ENCODE assay signal across 8 cellular contexts in genomic region chr2:200812122-200813022, GRCh38. TPM values are rescaled to one million over a fixed set of nuclear protein-coding genes. Genes with fewer than 3 reads are reported as not detected.
DNase-seq lines count a peak whose midpoint lies in the region; ATAC-seq and TF ChIP-seq lines count a peak whose summit lies in the region.

No MANE protein-coding gene starts in this region.

- TF ChIP-seq CTCF in heart right ventricle (IDR thresholded peaks at IDR 0.05) = peak; percentile 34 to 84 (median 65)
- peak; percentile 82 for TF ChIP-seq CTCF in progenitor cell of endocrine pancreas (IDR thresholded peaks at IDR 0.05; ENCODE audit: unreplicated experiment)

- H3K9ac ChIP-seq in adipocyte (ENCODE audit: low read length) = peak overlapping the region; percentile 93

- H3K36me3 ChIP-seq in adipocyte (ENCODE audit: control insufficient read depth, insufficient read depth, low read length, severe bottlenecking) = peaks cover 40% of the 10 kb centered on the region
- peaks cover 0 to 44% (median 38%) of the 10 kb centered on the region in 9 donors for H3K36me3 ChIP-seq in heart right ventricle

- peaks cover 22% of the 10 kb centered on the region for H3K4me1 Mint-ChIP-seq in progenitor cell of endocrine pancreas (ENCODE audit: low read depth)

- DNase-seq in DMS114 treated with DMSO at 0.1 percent for 48 hours (lab: John Stamatoyannopoulos, UW; ENCODE audit: unreplicated experiment) (peak; percentile 16), HT-29 (ENCODE audit: low spot score) (peak; percentile 87), SKM-1 (lab: John Stamatoyannopoulos, UW; ENCODE audit: unreplicated experiment) (peak; percentile 33), adipocyte (ENCODE audit: low read depth) (peak; percentile 88), heart right ventricle (peak; percentile 79 to 80), progenitor cell of endocrine pancreas (ENCODE audit: low spot score, unreplicated experiment) (peak; percentile 74), ureter (ENCODE audit: low spot score) (peak; percentile 79)

- ATAC-seq in GM21367 (IDR thresholded peaks at IDR 0.05; ENCODE audit: unreplicated experiment) (peak; percentile 39), heart right ventricle (peak; percentile 45 to 79 (median 64))

- peaks cover 55% of the 10 kb centered on the region for H3K4me1 ChIP-seq in adipocyte (ENCODE audit: control insufficient read depth, insufficient read depth, low read length)
- peaks cover 3 to 47% (median 41%) of the 10 kb centered on the region in 9 donors for H3K4me1 ChIP-seq in heart right ventricle

- peak overlapping the region; percentile 98 for H3K4me3 Mint-ChIP-seq in progenitor cell of endocrine pancreas (ENCODE audit: low read depth)

- H3K9me3 ChIP-seq in adipocyte (ENCODE audit: control insufficient read depth, low read length) (no peaks in the 10 kb centered on the region), heart right ventricle (no peaks in the 10 kb centered on the region)

- H3K27me3 Mint-ChIP-seq in progenitor cell of endocrine pancreas = no peaks in the 10 kb centered on the region

- peaks cover 20% of the 10 kb centered on the region for H3K36me3 Mint-ChIP-seq in progenitor cell of endocrine pancreas (ENCODE audit: insufficient read depth)

- WGBS in heart right ventricle, 2 donors = 1% methylated on average over 53 to 70 of the region's 70 CpGs

- no peaks in the 10 kb centered on the region for H3K27me3 ChIP-seq in adipocyte (replicated peaks; ENCODE audit: control insufficient read depth, insufficient read depth, low read length)
- no peaks in the 10 kb centered on the region for H3K27me3 ChIP-seq in heart right ventricle

- intact Hi-C loops in heart right ventricle (cut with DNase I) = loop anchor here in 7 of 10 donors (1.0 to 5.0 kb wide), 5 partner anchors 45 to 490 kb away; partner anchors contain the start of gene CLK1 (in 4 of the 7)

- peak overlapping the region; percentile 89 to 99 (median 98) for H3K27ac ChIP-seq in heart right ventricle

- H3K27ac Mint-ChIP-seq in progenitor cell of endocrine pancreas = peak overlapping the region; percentile 96

- H3K9me3 Mint-ChIP-seq in progenitor cell of endocrine pancreas (ENCODE audit: low read depth) = no peaks in the 10 kb centered on the region

- H3K4me3 ChIP-seq in adipocyte (ENCODE audit: low read length) = peak overlapping the region; percentile 92
- H3K4me3 ChIP-seq in heart right ventricle = peak overlapping the region; percentile 76 to 96 (median 92)

RNA-seq across cellular contexts. Expression of gene BZW1, which starts 0.7 kb away (rescaled TPM):
- total RNA-seq in HT-29 (2014; rRNA removed; shearing (Covaris generic)) = 121 and 152 TPM in 2 replicates
- total RNA-seq in heart right ventricle = 100 to 1,000 TPM in 2 of 10 donors, 10 to 100 TPM in 8; 62.5 to 133 (median 77.2) TPM
- polyA plus RNA-seq in heart right ventricle = 10 to 100 TPM; 15.4 to 53.2 TPM
- 246 and 248 TPM in 2 replicates for total RNA-seq in progenitor cell of endocrine pancreas
- total RNA-seq in ureter = 242 TPM

RNA-seq across cellular contexts. Expression of gene CLK1, which starts 52.1 kb away (rescaled TPM):
- total RNA-seq in HT-29 (2014; rRNA removed; shearing (Covaris generic)) = 32.2 and 39.1 TPM in 2 replicates
- total RNA-seq in heart right ventricle = 10 to 100 TPM; 30.8 to 59.6 (median 45.3) TPM
- polyA plus RNA-seq in heart right ventricle = 1,000 to 10,000 TPM in 1 of 2 donors, 10 to 100 TPM in 1; 38.4 to 1,166 TPM
- total RNA-seq in progenitor cell of endocrine pancreas = 128 and 129 TPM in 2 replicates
- total RNA-seq in ureter = 116 TPM

Comparison
In these comparisons a context has a peak if more than half of its experiments do, and no peak if none do; other contexts are left out.
1. Peak in every context shown above with its lines: DNase-seq, ATAC-seq, H3K4me3 ChIP-seq and H3K27ac ChIP-seq.
2. DNase-seq: peak in every context shown above with its lines; median percentile 88 in adipocyte; 87 in HT-29; 80 in heart right ventricle; 79 in ureter; 74 in progenitor cell of endocrine pancreas; 33 in SKM-1; 16 in DMS114 treated with DMSO at 0.1 percent for 48 hours.